ENCODE assay signal across 8 cellular contexts in genomic region chr17:78735832-78736525, GRCh38. TPM values are rescaled to one million over a fixed set of nuclear protein-coding genes. Genes with fewer than 3 reads are reported as not detected.
DNase-seq lines count a peak whose midpoint lies in the region; ATAC-seq and TF ChIP-seq lines count a peak whose summit lies in the region.

No MANE protein-coding gene starts in this region.

- no peak overlapping the region for H3K4me2 ChIP-seq in IMR-90 (ENCODE audit: low read depth, low read length)
- no peak overlapping the region for H3K4me2 ChIP-seq in mesenchymal stem cell (ENCODE audit: low read length, poor library complexity, severe bottlenecking)

- intact Hi-C loops in IMR-90 (cut with micrococcal nuclease), result no loop called here

- TF ChIP-seq CTCF in IMR-90 (conservative IDR thresholded peaks at IDR 0.05; ENCODE audit: low read depth, low read length), result no peak

- no peak overlapping the region for H4K5ac ChIP-seq in IMR-90 (ENCODE audit: low read depth, low read length)

- TF ChIP-seq POLR2A in IMR-90 (IDR thresholded peaks at IDR 0.05; ENCODE audit: low read depth, low read length), result no peak

- peaks cover 25% of the 10 kb centered on the region for H4K20me1 ChIP-seq in IMR-90 (ENCODE audit: insufficient read depth, low read length)

- no peak overlapping the region for H2BK12ac ChIP-seq in mesenchymal stem cell (ENCODE audit: low read length in 2 of 2)

- 100% methylated on average over 1 of the region's 6 CpGs; no CpG with 5 or more reads in 1 of the 2 experiments for WGBS in IMR-90 (ENCODE audit: extremely low coverage in 2 of 2, insufficient read length in 1 of 2), 2 experiments
- WGBS in adipose tissue, 3 donors, result 13 to 15% (median 15%) methylated on average over 6 of the region's 6 CpGs
- WGBS in mesenchymal stem cell, result 72% methylated on average over 5 of the region's 6 CpGs

- H2AK9ac ChIP-seq in IMR-90 (replicated peaks; ENCODE audit: low read depth, low read length, poor library complexity), result no peak overlapping the region

- no peak overlapping the region for H4K8ac ChIP-seq in IMR-90 (ENCODE audit: low read depth in 2 of 2, low read length in 2 of 2)
- no peak overlapping the region for H4K8ac ChIP-seq in mesenchymal stem cell (ENCODE audit: low read length)

- in situ Hi-C loops in IMR-90 (cut with MboI; ENCODE audit: low sequenced_read_pairs), result no loop called here

- no peak overlapping the region for H4K91ac ChIP-seq in IMR-90 (ENCODE audit: insufficient read depth, low read depth, low read length)
- no peak overlapping the region for H4K91ac ChIP-seq in mesenchymal stem cell (ENCODE audit: low read length)

- H3K4me1 ChIP-seq in ES-I3 (ENCODE audit: insufficient read depth, low read length) (peaks cover 18% of the 10 kb centered on the region), IMR-90 (ENCODE audit: control insufficient read depth, insufficient read depth, low read length) (peaks cover 12% of the 10 kb centered on the region), mesenchymal stem cell (ENCODE audit: control insufficient read depth, insufficient read depth, low read depth, low read length) (peaks cover 12% of the 10 kb centered on the region)

- H3K36me3 ChIP-seq in ES-I3 (ENCODE audit: insufficient read depth, low read length), result no peaks in the 10 kb centered on the region
- H3K36me3 ChIP-seq in IMR-90 (ENCODE audit: control insufficient read depth, insufficient read depth, low read length), result no peaks in the 10 kb centered on the region
- H3K36me3 ChIP-seq in mesenchymal stem cell (ENCODE audit: control insufficient read depth in 1 of 2, insufficient read depth in 2 of 2, low read depth in 1 of 2, low read length in 2 of 2), result peaks cover 0 to 8% of the 10 kb centered on the region in 2 experiments

- dilution Hi-C loops in IMR-90 (cut with HindIII; ENCODE audit: low sequenced_read_pairs, unreplicated experiment), result no loop called here

- no peak for TF ChIP-seq RAD21 in IMR-90 (IDR thresholded peaks at IDR 0.05; ENCODE audit: low read length)

- H2BK20ac ChIP-seq in IMR-90 (ENCODE audit: low read depth, low read length), result no peak overlapping the region

- H3K23ac ChIP-seq in IMR-90 (ENCODE audit: low read depth, low read length) (no peak overlapping the region), mesenchymal stem cell (ENCODE audit: low read length in 2 of 2) (no peak overlapping the region)

- DNase-seq in IMR-90, result no peak
- peak; percentile 46 for DNase-seq in mesenchymal stem cell
- DNase-seq in NCI-H2196 (lab: John Stamatoyannopoulos, UW; ENCODE audit: unreplicated experiment), result no peak
- DNase-seq in activated effector memory CD4-positive, alpha-beta T cell treated with anti-CD3 and anti-CD28 coated beads, Interleukin-2, amount 50 U/mL, for 16 hours, result no peak
- DNase-seq in stimulated activated CD4-positive, alpha-beta T cell treated with anti-CD3 and anti-CD28 coated beads, Interleukin-1b, Interleukin-23, amount 100 ng/mL, for 48 hours, result no peak

- CTCF ChIA-PET in IMR-90 (lab: Yijun Ruan, JAX), result no interaction called here

- no peak overlapping the region for H3K56ac ChIP-seq in IMR-90 (ENCODE audit: extremely low read depth, insufficient read depth, low read length)

- H3K14ac ChIP-seq in IMR-90 (replicated peaks; ENCODE audit: low read depth, low read length) (no peak overlapping the region), mesenchymal stem cell (ENCODE audit: low read length in 2 of 2) (no peak overlapping the region)

- H2AK5ac ChIP-seq in IMR-90 (ENCODE audit: low read depth, low read length) (no peak overlapping the region), mesenchymal stem cell (ENCODE audit: low read length, severe bottlenecking) (no peak overlapping the region)

- H3K9me3 ChIP-seq in ES-I3 (ENCODE audit: control insufficient read depth, insufficient read depth, low read length) (no peaks in the 10 kb centered on the region), IMR-90 (ENCODE audit: control insufficient read depth, insufficient read depth, low read length) (no peaks in the 10 kb centered on the region), mesenchymal stem cell (ENCODE audit: control insufficient read depth, low read length) (no peaks in the 10 kb centered on the region)

- no peak overlapping the region for H3K27ac ChIP-seq in IMR-90 (ENCODE audit: insufficient read depth, low read length)
- H3K27ac ChIP-seq in adipose tissue (ENCODE audit: low read depth, low read length), result peak overlapping the region; percentile 40
- no peak overlapping the region for H3K27ac ChIP-seq in mesenchymal stem cell (ENCODE audit: low read length, poor library complexity, severe bottlenecking)

- H2AFZ ChIP-seq in IMR-90 (replicated peaks; ENCODE audit: low read length, poor library complexity) (no peak overlapping the region), mesenchymal stem cell (ENCODE audit: low read depth, low read length) (no peak overlapping the region)

- POLR2A ChIA-PET in IMR-90 (lab: Charles Lee; ENCODE audit: unreplicated experiment), result no interaction called here

- H3K79me1 ChIP-seq in IMR-90 (ENCODE audit: low read depth in 1 of 2, low read length in 2 of 2) (peaks cover 23 to 70% of the 10 kb centered on the region in 2 experiments), mesenchymal stem cell (replicated peaks; ENCODE audit: low read length, poor library complexity, severe bottlenecking) (peaks cover 35% of the 10 kb centered on the region)

- H3K27me3 ChIP-seq in IMR-90 (ENCODE audit: control insufficient read depth, insufficient read depth, low read length) (no peaks in the 10 kb centered on the region), mesenchymal stem cell (ENCODE audit: control insufficient read depth in 1 of 2, insufficient read depth in 1 of 2, low read length in 2 of 2) (no peaks in the 10 kb centered on the region)

- H3K18ac ChIP-seq in IMR-90 (ENCODE audit: low read depth, low read length) (no peak overlapping the region; the same call in 1 of the 2 replicates), mesenchymal stem cell (ENCODE audit: low read depth in 1 of 2, low read length in 2 of 2) (no peak overlapping the region)

- H3K4me3 ChIP-seq in IMR-90 (ENCODE audit: insufficient read depth, low read depth, low read length) (no peak overlapping the region), mesenchymal stem cell (ENCODE audit: insufficient read depth in 1 of 2, low read depth in 1 of 2, low read length in 2 of 2) (peak overlapping the region in 1 of 2 experiments; percentile 73)

- H2BK120ac ChIP-seq in IMR-90 (ENCODE audit: low read depth, low read length) (no peak overlapping the region), mesenchymal stem cell (ENCODE audit: low read depth, low read length) (no peak overlapping the region)

- peak; percentile 35; the same call in 1 of the 2 replicates for ATAC-seq in IMR-90 (ENCODE audit: low read depth)
- ATAC-seq in HG02852 (IDR thresholded peaks at IDR 0.05; ENCODE audit: unreplicated experiment), result no peak

- H3K4ac ChIP-seq in IMR-90 (ENCODE audit: low read depth, low read length) (no peak overlapping the region), mesenchymal stem cell (ENCODE audit: low read depth in 1 of 2, low read length in 2 of 2) (no peak overlapping the region)

- H3K9me1 ChIP-seq in IMR-90 (ENCODE audit: insufficient read depth, low read length), result peaks cover 14% of the 10 kb centered on the region

- no peak overlapping the region for H2BK5ac ChIP-seq in IMR-90 (ENCODE audit: low read depth, low read length, poor library complexity, severe bottlenecking)
- no peak overlapping the region for H2BK5ac ChIP-seq in mesenchymal stem cell (ENCODE audit: low read depth, low read length, poor library complexity, severe bottlenecking)

- H3K9ac ChIP-seq in ES-I3 (ENCODE audit: low read depth, low read length), result peak overlapping the region; percentile 25; the same call in 1 of the 2 replicates
- no peak overlapping the region for H3K9ac ChIP-seq in IMR-90 (ENCODE audit: low read depth, low read length)
- H3K9ac ChIP-seq in mesenchymal stem cell (ENCODE audit: low read length), result peak overlapping the region; percentile 85

- BruUV-seq in IMR-90 (replicated peaks; lab: Mats Ljungman, UMichigan), result no TSS peak

- H2BK15ac ChIP-seq in IMR-90 (ENCODE audit: low read depth, low read length), result no peak overlapping the region
- H2BK15ac ChIP-seq in mesenchymal stem cell (ENCODE audit: low read depth, poor library complexity, severe bottlenecking), result no peak overlapping the region

TF ChIP-seq in IMR-90, 13 proteins besides CTCF, POLR2A, EP300 and RAD21:
- TF ChIP-seq MXI1 (IDR thresholded peaks at IDR 0.05; ENCODE audit: borderline replicate concordance, low read depth, low read length) (no peak), MAZ (IDR thresholded peaks at IDR 0.05; ENCODE audit: borderline replicate concordance, low read depth, low read length) (no peak), BHLHE40 (IDR thresholded peaks at IDR 0.05; ENCODE audit: low read depth, low read length) (no peak), CEBPB (IDR thresholded peaks at IDR 0.05; ENCODE audit: low read depth, low read length) (no peak), FOS (IDR thresholded peaks at IDR 0.05; ENCODE audit: low read depth, low read length) (no peak), CHD1 (IDR thresholded peaks at IDR 0.05; ENCODE audit: low read depth, low read length) (no peak)

RNA-seq across cellular contexts. Expression of gene CYTH1, which starts 46.1 kb away (rescaled TPM):
- total RNA-seq in IMR-90 (2012; rRNA removed), result 7.9 and 8.3 TPM in 2 replicates
- 10.1 and 12.4 TPM in 2 replicates for polyA plus RNA-seq in IMR-90 (2012; rRNA removed)
- 6.2 and 9.0 TPM in 2 replicates for polyA plus RNA-seq in IMR-90 (2012; cell fraction: cytosol; rRNA removed)
- polyA plus RNA-seq in IMR-90 (2012; cell fraction: nucleus; rRNA removed; ENCODE audit: low replicate concordance), result 46.8 and 57.8 TPM in 2 replicates
- polyA plus RNA-seq in adipose tissue, result 10 to 100 TPM; 23.8 to 42.1 (median 41.7) TPM
- polyA plus RNA-seq in mesenchymal stem cell (2013, experiment 1 of 2), result 15.0 TPM
- 14.3 TPM for polyA plus RNA-seq in mesenchymal stem cell (2013, experiment 2 of 2)
